In the genomic region with DNA sequence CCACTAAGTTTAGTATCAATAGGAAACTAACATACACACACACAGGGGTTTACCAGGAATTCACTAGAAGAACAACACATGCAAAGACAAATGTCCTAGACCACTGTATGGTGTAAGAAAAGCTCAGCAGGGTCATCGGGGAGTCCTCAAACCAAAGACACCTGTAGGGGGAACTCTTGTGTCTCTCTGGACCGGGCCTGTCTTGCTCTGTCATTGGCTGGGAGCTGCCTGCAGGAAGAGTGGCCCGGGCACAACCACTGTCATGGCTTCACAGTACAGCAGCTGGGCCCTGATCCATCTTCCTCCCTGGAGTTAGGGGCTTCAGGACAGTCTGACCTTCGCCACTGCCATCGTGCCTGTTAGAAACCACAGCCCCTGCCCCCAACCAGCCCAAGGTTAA, we compare ENCODE assay signal across 1 cellular context.
TF ChIP-seq lines count a peak whose summit lies in the region.

No MANE protein-coding gene starts in this region.

TF ChIP-seq in SK-N-SH, 30 proteins besides CTCF, POLR2A, EP300 and RAD21 (continued from another document):
- TF ChIP-seq, protein P1, sequence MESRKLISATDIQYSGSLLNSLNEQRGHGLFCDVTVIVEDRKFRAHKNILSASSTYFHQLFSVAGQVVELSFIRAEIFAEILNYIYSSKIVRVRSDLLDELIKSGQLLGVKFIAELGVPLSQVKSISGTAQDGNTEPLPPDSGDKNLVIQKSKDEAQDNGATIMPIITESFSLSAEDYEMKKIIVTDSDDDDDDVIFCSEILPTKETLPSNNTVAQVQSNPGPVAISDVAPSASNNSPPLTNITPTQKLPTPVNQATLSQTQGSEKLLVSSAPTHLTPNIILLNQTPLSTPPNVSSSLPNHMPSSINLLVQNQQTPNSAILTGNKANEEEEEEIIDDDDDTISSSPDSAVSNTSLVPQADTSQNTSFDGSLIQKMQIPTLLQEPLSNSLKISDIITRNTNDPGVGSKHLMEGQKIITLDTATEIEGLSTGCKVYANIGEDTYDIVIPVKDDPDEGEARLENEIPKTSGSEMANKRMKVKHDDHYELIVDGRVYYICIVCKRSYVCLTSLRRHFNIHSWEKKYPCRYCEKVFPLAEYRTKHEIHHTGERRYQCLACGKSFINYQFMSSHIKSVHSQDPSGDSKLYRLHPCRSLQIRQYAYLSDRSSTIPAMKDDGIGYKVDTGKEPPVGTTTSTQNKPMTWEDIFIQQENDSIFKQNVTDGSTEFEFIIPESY (IDR thresholded peaks at IDR 0.05; ENCODE audit: borderline replicate concordance, low read depth) = no peak
